ENCODE assay signal across 31 cellular contexts in the genomic region with DNA sequence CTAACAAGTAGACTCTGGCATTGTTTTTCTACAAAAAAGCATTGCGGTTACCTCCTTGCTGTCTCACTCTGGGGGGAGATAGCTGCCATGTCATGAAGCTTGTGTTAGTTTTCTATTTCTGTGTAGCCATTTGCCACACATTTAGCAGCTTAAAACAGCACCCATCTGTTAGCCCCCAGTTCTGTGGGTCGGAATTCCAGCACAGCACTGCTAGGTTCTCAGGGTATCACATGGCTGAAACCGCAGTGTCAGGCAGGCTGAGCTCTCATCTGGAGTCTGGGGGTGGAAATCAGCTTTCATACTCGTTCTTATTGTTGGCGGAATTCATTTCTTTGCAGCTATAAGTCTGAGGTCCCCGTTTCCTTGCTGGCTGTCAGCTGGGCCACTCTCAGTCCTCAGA. TPM values are rescaled to one million over a fixed set of nuclear protein-coding genes. Genes with fewer than 3 reads are reported as not detected.
"Had no signal": no experiment of that assay in that cellular context is flagged by ENCODE, and none has a peak within 500 bp of the region (broad histone marks: within the 10 kb centered on the region; RNA-seq: fewer than 3 reads in every experiment).

No MANE protein-coding gene starts in this region.

- H3K9ac ChIP-seq: SK-N-SH had no signal

- H3K9me3 ChIP-seq: MG63, SJSA1, SK-N-SH had no signal

- H3K27me3 ChIP-seq: MG63, SJSA1 had no signal

- H3K4me1 ChIP-seq: SJSA1 had no signal

- ATAC-seq: activated CD8-positive, alpha-beta memory T cell treated with anti-CD3 and anti-CD28 coated beads, Interleukin-2, amount 10 ng/mL, durations not matched to agents 7 days and 5 days; activated naive CD8-positive, alpha-beta T cell treated with anti-CD3 and anti-CD28 coated beads, Interleukin-2, amount 50 U/mL, for 24 hours; Panc1 had no signal

- H3K4me3 ChIP-seq: MG63, SJSA1 had no signal

- H3K9me3 Mint-ChIP-seq: activated CD4-positive, alpha-beta memory T cell treated with anti-CD3 and anti-CD28 coated beads for 36 hours; activated CD4-positive, alpha-beta T cell treated with anti-CD3 and anti-CD28 coated beads, Interleukin-2, amount 10 ng/mL, durations not matched to agents 7 days and 5 days; activated naive CD4-positive, alpha-beta T cell treated with anti-CD3 and anti-CD28 coated beads, Interleukin-2, amount 10 ng/mL, durations not matched to agents 7 days and 5 days; activated naive CD8-positive, alpha-beta T cell treated with anti-CD3 and anti-CD28 coated beads, Interleukin-2, amount 50 U/mL, for 24 hours; brain; T-helper 1 cell treated with Interleukin-12 subunit alpha and Interleukin-12 subunit beta and Interleukin-4 antibody, amounts not matched to agents 30 μg/mL and 1 μg/mL, for 36 hours; T-helper 2 cell treated with Interferon-gamma antibody and Interleukin-4, amounts not matched to agents 5 μg/mL and 100 μg/mL, for 36 hours had no signal

- H3K36me3 ChIP-seq: MG63, SJSA1 had no signal

- H3K4me1 Mint-ChIP-seq: activated CD4-positive, alpha-beta T cell treated with anti-CD3 and anti-CD28 coated beads, Interleukin-2, amount 10 ng/mL, durations not matched to agents 7 days and 5 days; activated CD8-positive, alpha-beta memory T cell treated with anti-CD3 and anti-CD28 coated beads, Interleukin-2, amount 10 ng/mL, durations not matched to agents 7 days and 5 days; activated naive CD4-positive, alpha-beta T cell treated with anti-CD3 and anti-CD28 coated beads, Interleukin-2, amount 10 ng/mL, durations not matched to agents 7 days and 5 days; activated naive CD8-positive, alpha-beta T cell treated with anti-CD3 and anti-CD28 coated beads, Interleukin-2, amount 50 U/mL, for 24 hours had no signal

- H3K27me3 Mint-ChIP-seq: activated naive CD4-positive, alpha-beta T cell treated with anti-CD3 and anti-CD28 coated beads, Interleukin-2, amount 10 ng/mL, durations not matched to agents 7 days and 5 days had no signal

- H3K36me3 Mint-ChIP-seq: activated CD4-positive, alpha-beta memory T cell treated with anti-CD3 and anti-CD28 coated beads for 36 hours; activated CD8-positive, alpha-beta memory T cell treated with anti-CD3 and anti-CD28 coated beads, Interleukin-2, amount 10 ng/mL, durations not matched to agents 7 days and 5 days; activated naive CD4-positive, alpha-beta T cell treated with anti-CD3 and anti-CD28 coated beads, Interleukin-2, amount 10 ng/mL, durations not matched to agents 7 days and 5 days; activated naive CD8-positive, alpha-beta T cell; brain had no signal

- H3K27ac ChIP-seq: SJSA1 had no signal

- H3K4me2 ChIP-seq: SK-N-SH had no signal

- DNase-seq: activated CD4-positive, alpha-beta memory T cell treated with anti-CD3 and anti-CD28 coated beads for 36 hours; activated CD4-positive, alpha-beta T cell treated with anti-CD3 and anti-CD28 coated beads, Interleukin-2, amount 10 ng/mL, durations not matched to agents 7 days and 5 days; activated CD8-positive, alpha-beta memory T cell treated with anti-CD3 and anti-CD28 coated beads for 24 hours; activated CD8-positive, alpha-beta memory T cell treated with anti-CD3 and anti-CD28 coated beads, Interleukin-2, amount 10 ng/mL, durations not matched to agents 7 days and 5 days; activated CD8-positive, alpha-beta memory T cell treated with anti-CD3 and anti-CD28 coated beads, Interleukin-2, amount 50 U/mL, for 48 hours; activated effector memory CD4-positive, alpha-beta T cell treated with Interleukin-2 at 50 U/mL for 16 hours; activated naive CD4-positive, alpha-beta T cell treated with anti-CD3 and anti-CD28 coated beads, Interleukin-2, amount 10 ng/mL, durations not matched to agents 7 days and 5 days; activated naive CD8-positive, alpha-beta T cell treated with anti-CD3 and anti-CD28 coated beads, Interleukin-2, amount 50 U/mL, for 24 hours; activated T-cell treated with anti-CD3 and anti-CD28 coated beads, Interleukin-2, amount 50 U/mL, for 48 hours; anterior cingulate cortex; cerebellar nuclear complex; Kasumi-1; MG63; MV-4-11; NCI-H1092; NCI-H1436 treated with DMSO at 0.1 percent for 48 hours; NCI-H1694 treated with DMSO at 0.1 percent for 48 hours; NCI-H2029; NCI-H2171; NCI-H510A; NCI-H526 treated with DMSO at 0.1 percent for 48 hours; NCI-H774; SHP77; SK-N-SH had no signal

- H3K9me2 ChIP-seq: SK-N-SH had no signal

- H3K27ac Mint-ChIP-seq: activated CD4-positive, alpha-beta memory T cell treated with anti-CD3 and anti-CD28 coated beads for 36 hours; activated CD4-positive, alpha-beta T cell treated with anti-CD3 and anti-CD28 coated beads, Interleukin-2, amount 10 ng/mL, durations not matched to agents 7 days and 5 days; activated CD8-positive, alpha-beta memory T cell treated with anti-CD3 and anti-CD28 coated beads, Interleukin-2, amount 10 ng/mL, durations not matched to agents 7 days and 5 days; activated naive CD4-positive, alpha-beta T cell treated with anti-CD3 and anti-CD28 coated beads, Interleukin-2, amount 10 ng/mL, durations not matched to agents 7 days and 5 days; activated naive CD8-positive, alpha-beta T cell; activated naive CD8-positive, alpha-beta T cell treated with anti-CD3 and anti-CD28 coated beads, Interleukin-2, amount 50 U/mL, for 24 hours; T-helper 1 cell treated with Interleukin-12 subunit alpha and Interleukin-12 subunit beta and Interleukin-4 antibody, amounts not matched to agents 30 μg/mL and 1 μg/mL, for 36 hours; T-helper 2 cell treated with Interferon-gamma antibody and Interleukin-4, amounts not matched to agents 5 μg/mL and 100 μg/mL, for 36 hours had no signal

- H3K4me3 Mint-ChIP-seq: activated CD4-positive, alpha-beta memory T cell treated with anti-CD3 and anti-CD28 coated beads for 36 hours; activated CD4-positive, alpha-beta T cell treated with anti-CD3 and anti-CD28 coated beads, Interleukin-2, amount 10 ng/mL, durations not matched to agents 7 days and 5 days; activated CD8-positive, alpha-beta memory T cell treated with anti-CD3 and anti-CD28 coated beads, Interleukin-2, amount 10 ng/mL, durations not matched to agents 7 days and 5 days; activated naive CD4-positive, alpha-beta T cell treated with anti-CD3 and anti-CD28 coated beads, Interleukin-2, amount 10 ng/mL, durations not matched to agents 7 days and 5 days; activated naive CD8-positive, alpha-beta T cell; activated naive CD8-positive, alpha-beta T cell treated with anti-CD3 and anti-CD28 coated beads, Interleukin-2, amount 50 U/mL, for 24 hours; brain; T-helper 1 cell treated with Interleukin-12 subunit alpha and Interleukin-12 subunit beta and Interleukin-4 antibody, amounts not matched to agents 30 μg/mL and 1 μg/mL, for 36 hours; T-helper 2 cell treated with Interferon-gamma antibody and Interleukin-4, amounts not matched to agents 5 μg/mL and 100 μg/mL, for 36 hours had no signal

RNA-seq across cellular contexts. Expression of a gene that starts 19.9 kb away (rescaled TPM):
- total RNA-seq: activated CD4-positive, alpha-beta memory T cell treated with anti-CD3 and anti-CD28 coated beads for 36 hours; activated CD4-positive, alpha-beta T cell treated with anti-CD3 and anti-CD28 coated beads, Interleukin-2, amount 10 ng/mL, durations not matched to agents 7 days and 5 days; activated CD8-positive, alpha-beta memory T cell treated with anti-CD3 and anti-CD28 coated beads, Interleukin-2, amount 10 ng/mL, durations not matched to agents 7 days and 5 days; bronchial epithelial cell had no signal
